ENCODE assay signal across 8 cellular contexts in genomic region chr1:26233903-26234643, GRCh38. TPM values are rescaled to one million over a fixed set of nuclear protein-coding genes. Genes with fewer than 3 reads are reported as not detected.
A peak's percentile ranks its signal among the peaks of the same experiment; 100 is the strongest.
DNase-seq lines count a peak whose midpoint lies in the region; ATAC-seq and TF ChIP-seq lines count a peak whose summit lies in the region.

Gene CEP85, plus strand, starts transcription at chr1:26234200. Its CDS starts 5,584 bp downstream, at chr1:26239784.

- intact Hi-C loops in natural killer cell (cut with micrococcal nuclease), result loop anchor here (1.0 to 5.0 kb wide), 2 partner anchors 67 to 123 kb away; partner anchors contain the start of genes C1orf232, PDIK1L and ZNF593

- peak within 1 kb of the TSS; percentile 81 for H3K9ac ChIP-seq in H9 (ENCODE audit: extremely low read depth, insufficient read length, low read length)

- peaks cover 6% of the 10 kb centered on the region for H3K79me1 ChIP-seq in H9 (ENCODE audit: insufficient read depth, low read depth, low read length, poor library complexity, severe bottlenecking)

- H4K8ac ChIP-seq in H9 (replicated peaks; ENCODE audit: insufficient read length, low read depth, low read length), result no peak within 1 kb of the TSS

- H2AK5ac ChIP-seq in H9 (ENCODE audit: insufficient read length, low read length), result no peak within 1 kb of the TSS

- no peaks in the 10 kb centered on the region for H4K20me1 ChIP-seq in H9 (ENCODE audit: control insufficient read depth, insufficient read depth, insufficient read length)

- H3K9me3 Mint-ChIP-seq in H9, result peaks cover 4 to 12% of the 10 kb centered on the region in 2 experiments
- H3K9me3 Mint-ChIP-seq in natural killer cell, result no peaks in the 10 kb centered on the region

- H3K36me3 Mint-ChIP-seq in H9 (ENCODE audit: insufficient read depth in 1 of 3, low read depth in 3 of 3) (peaks cover 18 to 20% (median 19%) of the 10 kb centered on the region in 3 experiments; a peak in 6 of 7 replicates), natural killer cell (no peaks in the 10 kb centered on the region)

- no peak within 1 kb of the TSS for H2BK5ac ChIP-seq in H9 (ENCODE audit: insufficient read length, low read length)

- peak within 1 kb of the TSS; percentile 74; the same call in 1 of the 2 replicates for H3K14ac ChIP-seq in H9 (ENCODE audit: insufficient read depth, low read length)

- ATAC-seq in natural killer cell, result peak; percentile 91 to 98 (median 91)

- no CpG with 5 or more reads among the region's 73 CpGs for WGBS in H9 (ENCODE audit: extremely low coverage, insufficient read length, low lambda C conversion rate)

- no peak within 1 kb of the TSS for H2BK120ac ChIP-seq in H9 (ENCODE audit: low read depth, low read length, poor library complexity, severe bottlenecking)

- peak within 1 kb of the TSS; percentile 23 for H3K18ac ChIP-seq in H9 (ENCODE audit: insufficient read length, low read depth, low read length)

- H3K4me1 Mint-ChIP-seq in H9 (peaks cover 23 to 24% of the 10 kb centered on the region in 2 experiments), natural killer cell (peaks cover 29 to 30% of the 10 kb centered on the region in 2 donors)

- H3K9me3 ChIP-seq in H9 (ENCODE audit: control insufficient read depth, low read depth, low read length), result no peaks in the 10 kb centered on the region

- peak within 1 kb of the TSS; percentile 5 for H2AFZ ChIP-seq in H9 (ENCODE audit: low read length)

- TF ChIP-seq CTCF in H9 (conservative IDR thresholded peaks at IDR 0.05) (peak; percentile 94), natural killer cell (IDR thresholded peaks at IDR 0.05) (peak; percentile 87)

- H3K27ac Mint-ChIP-seq in H9 (peak within 1 kb of the TSS; percentile 38 to 97 (median 65)), natural killer cell (peak within 1 kb of the TSS; percentile 94 to 96)

- no peak within 1 kb of the TSS for H4K91ac ChIP-seq in H9 (ENCODE audit: insufficient read length, low read depth, low read length)

- DNase-seq in G401 (ENCODE audit: low spot score) (peak; percentile 99), H9 (peak; percentile 98), M059J (ENCODE audit: low read depth) (peak; percentile 94), SHP77 (lab: John Stamatoyannopoulos, UW) (peak; percentile 95 to 96), fibroblast of peridontal ligament (ENCODE audit: extremely low read depth) (peak; percentile 95), natural killer cell (peak; percentile 98)
- peak; percentile 97 for DNase-seq in activated effector memory CD4-positive, alpha-beta T cell treated with Interleukin-2 at 50 U/mL for 16 hours
- peak; percentile 97 for DNase-seq in stimulated activated naive CD4-positive, alpha-beta T cell treated with Interleukin-2 at 50 U/mL for 16 hours (lab: John Stamatoyannopoulos, UW)

- H3K4ac ChIP-seq in H9 (ENCODE audit: low read depth, low read length), result no peak within 1 kb of the TSS

- H3T11ph ChIP-seq in H9 (ENCODE audit: low read length), result no peak within 1 kb of the TSS

- H3K23ac ChIP-seq in H9 (ENCODE audit: insufficient read length, low read depth, low read length), result no peak within 1 kb of the TSS

- H3K79me2 ChIP-seq in H9 (ENCODE audit: insufficient read depth, low read length), result peaks cover 22% of the 10 kb centered on the region; the same call in 1 of the 2 replicates

- peak within 1 kb of the TSS; percentile 77 for H3K4me2 ChIP-seq in H9 (ENCODE audit: insufficient read depth, insufficient read length, low read length)

- no peak within 1 kb of the TSS for H2BK12ac ChIP-seq in H9 (ENCODE audit: insufficient read length, low read depth, low read length)

- H3K4me3 Mint-ChIP-seq in H9 (peak within 1 kb of the TSS; percentile 96 to 98), natural killer cell (peak within 1 kb of the TSS; percentile 99)

- no peaks in the 10 kb centered on the region for H3K4me1 ChIP-seq in H9 (ENCODE audit: insufficient read depth, low read length)

- in situ Hi-C loops in G401 (cut with HindIII; ENCODE audit: low sequenced_read_pairs), result no loop called here

- no peak within 1 kb of the TSS for H2BK15ac ChIP-seq in H9 (ENCODE audit: low read depth, low read length)

- H3K27ac ChIP-seq in H9 (ENCODE audit: insufficient read length, low read depth, low read length), result no peak within 1 kb of the TSS

- peaks cover 5% of the 10 kb centered on the region for H3K27me3 Mint-ChIP-seq in H9 (ENCODE audit: low read depth)
- no peaks in the 10 kb centered on the region for H3K27me3 Mint-ChIP-seq in natural killer cell (ENCODE audit: low read depth in 2 of 2)

- no peak within 1 kb of the TSS for H3K56ac ChIP-seq in H9 (ENCODE audit: insufficient read length, low read depth, low read length)

- H3K27me3 ChIP-seq in H9 (ENCODE audit: insufficient read depth, low read length), result no peaks in the 10 kb centered on the region

- H3K23me2 ChIP-seq in H9 (ENCODE audit: insufficient read length, low read depth, low read length, poor library complexity, severe bottlenecking), result peaks cover 10% of the 10 kb centered on the region

- H4K5ac ChIP-seq in H9 (ENCODE audit: insufficient read length, low read depth, low read length), result no peak within 1 kb of the TSS

- H2BK20ac ChIP-seq in H9 (ENCODE audit: low read depth, low read length, poor library complexity, severe bottlenecking), result no peak within 1 kb of the TSS

RNA-seq across cellular contexts. Expression of gene CEP85, which starts in this region (rescaled TPM):
- 16.7 and 19.1 TPM in 2 replicates for total RNA-seq in G401 (2014; rRNA removed; shearing (Covaris generic))
- total RNA-seq in H9 (2021) (37.9 and 38.6 TPM in 2 replicates), natural killer cell (10 to 100 TPM; 13.0 to 20.4 (median 18.0) TPM)
- 28.6 and 43.0 TPM in 2 replicates for total RNA-seq in M059J (2014; rRNA removed; shearing (Covaris generic))
